Comparison of ENCODE assay signal across 26 cellular contexts in the genomic region with DNA sequence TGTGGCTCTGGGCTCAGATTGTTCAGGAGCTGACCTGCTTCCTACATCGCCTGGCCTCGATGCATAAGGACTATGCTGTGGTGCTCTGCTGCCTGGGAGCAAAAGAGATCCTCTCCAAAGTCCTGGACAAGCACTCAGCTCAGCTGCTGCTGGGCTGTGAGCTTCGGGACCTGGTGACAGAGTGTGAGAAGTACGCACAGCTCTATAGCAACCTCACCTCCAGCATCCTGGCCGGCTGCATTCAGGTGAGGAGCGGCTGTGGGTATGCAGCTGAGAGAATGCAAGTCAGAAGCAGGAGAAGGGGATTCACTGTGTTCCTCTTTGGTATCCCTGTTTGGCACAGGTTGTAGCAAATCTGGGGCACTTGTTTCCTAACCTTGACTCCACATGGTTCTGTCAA. TPM values are rescaled to one million over a fixed set of nuclear protein-coding genes. Genes with fewer than 3 reads are reported as not detected.
"Had no signal": no experiment of that assay in that cellular context is flagged by ENCODE, and none has a peak within 500 bp of the region (broad histone marks: within the 10 kb centered on the region; RNA-seq: fewer than 3 reads in every experiment).

No MANE protein-coding gene starts in this region.

- H3K27ac ChIP-seq: ascending aorta, brain microvascular endothelial cell, esophagus muscularis mucosa, foreskin keratinocyte, heart left ventricle, testis, transverse colon had no signal

- H3K4me1 ChIP-seq: ascending aorta, esophagus muscularis mucosa, foreskin keratinocyte, heart left ventricle, testis, transverse colon had no signal

- H3K9me3 ChIP-seq: ascending aorta, esophagus muscularis mucosa, heart left ventricle, testis, transverse colon had no signal

- H3K4me3 ChIP-seq: ascending aorta, esophagus muscularis mucosa, heart left ventricle, testis, transverse colon had no signal

- H3K27me3 Mint-ChIP-seq: activated CD4-positive, alpha-beta memory T cell treated with anti-CD3 and anti-CD28 coated beads for 36 hours; dendritic cell treated with granulocyte-macrophage colony-stimulating factor and Interleukin-4, amounts not matched to agents 40 ng/mL and 50 ng/mL, for 4 days; naive B cell had no signal

- H3K4me3 Mint-ChIP-seq: activated CD4-positive, alpha-beta memory T cell treated with anti-CD3 and anti-CD28 coated beads for 36 hours; dendritic cell treated with granulocyte-macrophage colony-stimulating factor and Interleukin-4, amounts not matched to agents 40 ng/mL and 50 ng/mL, for 4 days; immature natural killer cell; mesothelial cell of epicardium; naive B cell; T-helper 2 cell treated with Interferon-gamma antibody and Interleukin-4, amounts not matched to agents 5 μg/mL and 100 μg/mL, for 36 hours had no signal

- DNase-seq: activated CD4-positive, alpha-beta memory T cell treated with anti-CD3 and anti-CD28 coated beads for 36 hours; activated CD4-positive, alpha-beta T cell treated with anti-CD3 and anti-CD28 coated beads for 48 hours; activated CD8-positive, alpha-beta memory T cell treated with anti-CD3 and anti-CD28 coated beads, Interleukin-2, amount 50 U/mL, for 4 hours; activated naive CD4-positive, alpha-beta T cell treated with Interleukin-2 at 50 U/mL for 16 hours; activated T-cell treated with anti-CD3 and anti-CD28 coated beads, Interleukin-2, amount 50 U/mL, for 1 hour; brain microvascular endothelial cell; effector CD4-positive, alpha-beta T cell; foreskin keratinocyte; hypothalamus; immature natural killer cell; kidney; naive B cell; right cardiac atrium; stimulated activated CD4-positive, alpha-beta T cell treated with anti-CD3 and anti-CD28 coated beads, Interleukin-2, amount 100 ng/mL, for 48 hours; stimulated activated naive CD8-positive, alpha-beta T cell treated with anti-CD3 and anti-CD28 coated beads, Interleukin-15, Interleukin-2, amounts not matched to agents 100 U/mL and 50 U/mL, for 24 hours; T-helper 1 cell; testis; transverse colon had no signal

- H3K4me1 Mint-ChIP-seq: immature natural killer cell, mesothelial cell of epicardium had no signal

- H3K27ac Mint-ChIP-seq: activated CD4-positive, alpha-beta memory T cell treated with anti-CD3 and anti-CD28 coated beads for 36 hours; activated T-helper 2 cell treated with anti-CD3 and anti-CD28 coated beads, Interferon-gamma antibody, Interleukin-2, Interleukin-4, amounts not matched to agents 10 μg/mL and 5 μg/mL and 100 μg/mL, durations not matched to agents 14 hours and 24 hours and 36 hours; dendritic cell treated with granulocyte-macrophage colony-stimulating factor and Interleukin-4, amounts not matched to agents 40 ng/mL and 50 ng/mL, for 4 days; mesothelial cell of epicardium; T-helper 2 cell treated with Interferon-gamma antibody and Interleukin-4, amounts not matched to agents 5 μg/mL and 100 μg/mL, for 36 hours had no signal

- H3K9me3 Mint-ChIP-seq: activated CD4-positive, alpha-beta memory T cell treated with anti-CD3 and anti-CD28 coated beads for 36 hours; activated T-helper 2 cell treated with anti-CD3 and anti-CD28 coated beads, Interferon-gamma antibody, Interleukin-2, Interleukin-4, amounts not matched to agents 10 μg/mL and 5 μg/mL and 100 μg/mL, durations not matched to agents 14 hours and 24 hours and 36 hours; dendritic cell treated with granulocyte-macrophage colony-stimulating factor and Interleukin-4, amounts not matched to agents 40 ng/mL and 50 ng/mL, for 4 days; immature natural killer cell; mesothelial cell of epicardium; naive B cell; T-helper 2 cell treated with Interferon-gamma antibody and Interleukin-4, amounts not matched to agents 5 μg/mL and 100 μg/mL, for 36 hours had no signal

- ATAC-seq: foreskin keratinocyte; heart left ventricle; right cardiac atrium; stimulated activated naive CD8-positive, alpha-beta T cell treated with anti-CD3 and anti-CD28 coated beads, Interleukin-15, Interleukin-2, amounts not matched to agents 100 U/mL and 50 U/mL, for 24 hours had no signal

- H3K27me3 ChIP-seq: ascending aorta, brain microvascular endothelial cell, esophagus muscularis mucosa, foreskin keratinocyte, heart left ventricle, testis, transverse colon had no signal

RNA-seq across cellular contexts. Expression of gene TTBK1, which starts 43.4 kb away (rescaled TPM):
- total RNA-seq: ascending aorta, omental fat pad had no signal
- polyA plus RNA-seq: immature natural killer cell had no signal
